15 cellular contexts compared by ENCODE assay signal in the genomic region with DNA sequence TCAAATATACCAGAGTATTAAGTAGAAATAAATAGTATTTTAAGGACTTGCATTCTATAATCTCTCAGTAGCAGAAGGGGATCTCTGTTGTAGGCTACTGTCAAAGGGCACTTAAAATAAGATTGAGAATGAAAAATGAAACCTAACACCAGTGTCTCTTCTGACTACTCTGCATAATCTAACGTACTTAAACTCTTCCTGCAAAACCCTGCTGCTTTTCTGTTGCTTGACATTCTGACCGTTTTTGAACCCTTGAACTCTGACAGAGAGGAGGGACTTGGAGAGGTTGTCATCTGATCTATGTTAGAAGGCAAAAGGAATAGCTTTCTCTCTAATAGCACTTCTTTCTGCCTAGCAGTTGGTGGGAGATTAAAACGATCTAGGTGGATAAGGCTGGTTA.
DNase-seq lines count a peak whose midpoint lies in the region; ATAC-seq and TF ChIP-seq lines count a peak whose summit lies in the region.
"Had no signal": no experiment of that assay in that cellular context is flagged by ENCODE, and none has a peak within 500 bp of the region (broad histone marks: within the 10 kb centered on the region; RNA-seq: fewer than 3 reads in every experiment).

No MANE protein-coding gene starts in this region.

- no peaks in the 10 kb centered on the region for H3K9me3 ChIP-seq in MG63
- H3K9me3 ChIP-seq: psoas muscle, vagina had no signal

- no peaks in the 10 kb centered on the region for H3K79me2 ChIP-seq in ACC112 (ENCODE audit: control insufficient read depth, insufficient read depth, low read length, unreplicated experiment)

- H3K36me3 ChIP-seq in ACC112 (ENCODE audit: insufficient read depth, low read length), result no peaks in the 10 kb centered on the region
- H3K36me3 ChIP-seq in MG63, result no peaks in the 10 kb centered on the region
- H3K36me3 ChIP-seq: vagina had no signal

- H3K4me3 ChIP-seq in ACC112 (ENCODE audit: low read depth, low read length) (peak overlapping the region; percentile 44), MG63 (no peak overlapping the region)
- H3K4me3 ChIP-seq: psoas muscle, vagina had no signal

- H3K9me3 Mint-ChIP-seq in brain, result no peaks in the 10 kb centered on the region
- H3K9me3 Mint-ChIP-seq: activated B cell treated with CpG ODN at 0.5 μM for 24 hours; activated naive CD8-positive, alpha-beta T cell treated with anti-CD3 and anti-CD28 coated beads, Interleukin-2, amount 10 ng/mL, durations not matched to agents 7 days and 5 days had no signal

- H3K27me3 Mint-ChIP-seq in brain, result no peaks in the 10 kb centered on the region
- H3K27me3 Mint-ChIP-seq: activated B cell treated with CpG ODN at 0.5 μM for 24 hours; activated naive CD8-positive, alpha-beta T cell treated with anti-CD3 and anti-CD28 coated beads, Interleukin-2, amount 10 ng/mL, durations not matched to agents 7 days and 5 days had no signal

- H3K27me3 ChIP-seq in ACC112 (ENCODE audit: insufficient read depth, low read length), result no peaks in the 10 kb centered on the region
- H3K27me3 ChIP-seq in MG63, result no peaks in the 10 kb centered on the region
- H3K27me3 ChIP-seq: vagina had no signal

- H3K4me3 Mint-ChIP-seq in brain, result peak overlapping the region in 4 of 5 experiments; percentile 45 to 70 (median 52)
- H3K4me3 Mint-ChIP-seq: activated B cell treated with CpG ODN at 0.5 μM for 24 hours; activated naive CD8-positive, alpha-beta T cell treated with anti-CD3 and anti-CD28 coated beads, Interleukin-2, amount 10 ng/mL, durations not matched to agents 7 days and 5 days had no signal

- no peaks in the 10 kb centered on the region for H3K4me1 ChIP-seq in ACC112 (ENCODE audit: control insufficient read depth, insufficient read depth, low read length, unreplicated experiment)
- H3K4me1 ChIP-seq: psoas muscle, vagina had no signal

- H3K27ac Mint-ChIP-seq in brain, result peak overlapping the region in 3 of 5 experiments; percentile 60 to 92 (median 79)
- H3K27ac Mint-ChIP-seq: activated B cell treated with CpG ODN at 0.5 μM for 24 hours; activated naive CD8-positive, alpha-beta T cell treated with anti-CD3 and anti-CD28 coated beads, Interleukin-2, amount 10 ng/mL, durations not matched to agents 7 days and 5 days had no signal

- DNase-seq in MG63 (no peak), mucosa of gallbladder (ENCODE audit: low spot score) (no peak), Ammon's horn (ENCODE audit: low spot score) (no peak), NOMO-1 treated with dmso at 0.1 percent for 144 hours (lab: John Stamatoyannopoulos, UW; ENCODE audit: unreplicated experiment) (no peak)
- DNase-seq: activated B cell treated with CpG ODN at 0.5 μM for 24 hours; activated naive CD8-positive, alpha-beta T cell treated with anti-CD3 and anti-CD28 coated beads, Interleukin-2, amount 10 ng/mL, durations not matched to agents 7 days and 5 days; NCI-H1092 treated with DMSO at 0.1 percent for 48 hours; psoas muscle; stimulated activated CD4-positive, alpha-beta T cell treated with anti-CD3 and anti-CD28 coated beads, Interleukin-4, amount 100 ng/mL, for 1 hour; stimulated activated naive CD4-positive, alpha-beta T cell treated with Interleukin-2 at 50 U/mL for 16 hours had no signal

- H3K36me3 Mint-ChIP-seq in brain, result no peaks in the 10 kb centered on the region
- H3K36me3 Mint-ChIP-seq: activated naive CD8-positive, alpha-beta T cell treated with anti-CD3 and anti-CD28 coated beads, Interleukin-2, amount 10 ng/mL, durations not matched to agents 7 days and 5 days had no signal

- peaks cover 25% of the 10 kb centered on the region for H3K4me1 Mint-ChIP-seq in brain
- H3K4me1 Mint-ChIP-seq: activated B cell treated with CpG ODN at 0.5 μM for 24 hours; activated naive CD8-positive, alpha-beta T cell treated with anti-CD3 and anti-CD28 coated beads, Interleukin-2, amount 10 ng/mL, durations not matched to agents 7 days and 5 days had no signal

- no peak overlapping the region for H3K27ac ChIP-seq in ACC112 (ENCODE audit: low read depth, low read length)
- H3K27ac ChIP-seq: psoas muscle, vagina had no signal

- H2AFZ ChIP-seq in ACC112 (ENCODE audit: low read length, unreplicated experiment), result peak overlapping the region; percentile 88

- ATAC-seq in GM19324 (IDR thresholded peaks at IDR 0.05; ENCODE audit: low FRiP score, unreplicated experiment) (peak; percentile 95), HG03432 (IDR thresholded peaks at IDR 0.05; ENCODE audit: unreplicated experiment) (peak; percentile 82)
- ATAC-seq: psoas muscle had no signal

- TF ChIP-seq CTCF in brain (conservative IDR thresholded peaks at IDR 0.05), result no peak
